In genomic region chr1:30727796-30728195, GRCh38 we compare ENCODE assay signal across 14 cellular contexts. TPM values are rescaled to one million over a fixed set of nuclear protein-coding genes. Genes with fewer than 3 reads are reported as not detected.
DNase-seq lines count a peak whose midpoint lies in the region; ATAC-seq lines count a peak whose summit lies in the region.
"Had no signal": no experiment of that assay in that cellular context is flagged by ENCODE, and none has a peak within 500 bp of the region (broad histone marks: within the 10 kb centered on the region; RNA-seq: fewer than 3 reads in every experiment).

No MANE protein-coding gene starts in this region.

- no peak overlapping the region for H3K4me3 Mint-ChIP-seq in stimulated activated naive CD8-positive, alpha-beta T cell treated with anti-CD3 and anti-CD28 coated beads, Interleukin-15, amount 100 ng/mL, for 72 hours

- H3K27ac Mint-ChIP-seq in stimulated activated naive CD8-positive, alpha-beta T cell treated with anti-CD3 and anti-CD28 coated beads, Interleukin-15, amount 100 ng/mL, for 72 hours, result peak overlapping the region; percentile 41 to 65

- ATAC-seq in stimulated activated naive CD8-positive, alpha-beta T cell treated with anti-CD3 and anti-CD28 coated beads, Interleukin-15, amount 100 ng/mL, for 72 hours, result no peak
- ATAC-seq in stimulated activated naive CD8-positive, alpha-beta T cell treated with anti-CD3 and anti-CD28 coated beads, Interleukin-15, Interleukin-2, amounts not matched to agents 100 U/mL and 50 U/mL, for 24 hours, result no peak

- intact Hi-C loops in posterior vena cava (cut with DNase I), result no loop called here

- no peaks in the 10 kb centered on the region for H3K9me3 Mint-ChIP-seq in stimulated activated naive CD8-positive, alpha-beta T cell treated with anti-CD3 and anti-CD28 coated beads, Interleukin-15, amount 100 ng/mL, for 72 hours

- no peak for DNase-seq in stimulated activated naive CD8-positive, alpha-beta T cell treated with anti-CD3 and anti-CD28 coated beads, Interleukin-15, amount 100 ng/mL, for 72 hours
- DNase-seq in stimulated activated naive CD8-positive, alpha-beta T cell treated with anti-CD3 and anti-CD28 coated beads, Interleukin-15, Interleukin-2, amounts not matched to agents 100 U/mL and 50 U/mL, for 24 hours, result no peak
- DNase-seq in amniotic epithelial cell (ENCODE audit: low read depth) (peak; percentile 75), iris pigment epithelial cell (ENCODE audit: low read depth) (peak; percentile 62), COLO829 (ENCODE audit: low spot score) (no peak), NCI-H510A treated with DMSO at 0.1 percent for 48 hours (lab: John Stamatoyannopoulos, UW) (no peak), posterior vena cava (ENCODE audit: low spot score) (no peak), retina (no peak)
- DNase-seq: activated CD4-positive, alpha-beta T cell treated with anti-CD3 and anti-CD28 coated beads for 4 hours; NCI-H2171 treated with DMSO at 0.1 percent for 48 hours; SHP77; stimulated activated CD4-positive, alpha-beta T cell treated with anti-CD3 and anti-CD28 coated beads, Interleukin-4, amount 100 ng/mL, for 4 hours; tibial artery had no signal

- no peaks in the 10 kb centered on the region for H3K27me3 Mint-ChIP-seq in stimulated activated naive CD8-positive, alpha-beta T cell treated with anti-CD3 and anti-CD28 coated beads, Interleukin-15, amount 100 ng/mL, for 72 hours

- H3K4me1 Mint-ChIP-seq in stimulated activated naive CD8-positive, alpha-beta T cell treated with anti-CD3 and anti-CD28 coated beads, Interleukin-15, amount 100 ng/mL, for 72 hours, result peaks cover 64% of the 10 kb centered on the region

RNA-seq across cellular contexts. Expression of gene MATN1, which starts 4.4 kb away (rescaled TPM):
- total RNA-seq in posterior vena cava, result not detected

RNA-seq across cellular contexts. Expression of gene LAPTM5, which starts 29.8 kb away (rescaled TPM):
- 100 to 1,000 TPM in 1 of 2 donors, 10 to 100 TPM in 1; 80.1 to 120 TPM for total RNA-seq in posterior vena cava
- total RNA-seq: osteocyte had no signal

Comparison
In these comparisons a context has a peak if more than half of its experiments do, and no peak if none do; other contexts are left out.
1. DNase-seq: peak in amniotic epithelial cell (single experiment) and iris pigment epithelial cell (single experiment); none in stimulated activated naive CD8-positive, alpha-beta T cell treated with anti-CD3 and anti-CD28 coated beads, Interleukin-15, amount 100 ng/mL, for 72 hours (0 of 2), stimulated activated naive CD8-positive, alpha-beta T cell treated with anti-CD3 and anti-CD28 coated beads, Interleukin-15, Interleukin-2, amounts not matched to agents 100 U/mL and 50 U/mL, for 24 hours (single experiment), COLO829 (single experiment), NCI-H510A treated with DMSO at 0.1 percent for 48 hours (single experiment), posterior vena cava (single experiment) and retina (single experiment).